ENCODE assay signal across 18 cellular contexts in genomic region chr2:240614391-240614790, GRCh38. TPM values are rescaled to one million over a fixed set of nuclear protein-coding genes. Genes with fewer than 3 reads are reported as not detected.
"Had no signal": no experiment of that assay in that cellular context is flagged by ENCODE, and none has a peak within 500 bp of the region (broad histone marks: within the 10 kb centered on the region; RNA-seq: fewer than 3 reads in every experiment).

No MANE protein-coding gene starts in this region.

- H3K4me1 ChIP-seq: ascending aorta, neural progenitor cell, uterus had no signal

- ATAC-seq: activated CD8-positive, alpha-beta T cell treated with anti-CD3 and anti-CD28 coated beads for 36 hours; left lung had no signal

- H3K36me3 ChIP-seq: ascending aorta, left lung, neural progenitor cell, uterus had no signal

- H3K9me3 ChIP-seq: ascending aorta, tibial nerve, uterus had no signal

- H3K4me3 ChIP-seq: ascending aorta, left lung, neural progenitor cell, tibial nerve, uterus had no signal

- H3K27me3 ChIP-seq: ascending aorta, left lung, neural progenitor cell, tibial nerve, uterus had no signal

- H3K4me2 ChIP-seq: neural progenitor cell had no signal

- FAIRE-seq: frontal cortex, keratinocyte had no signal

- H2AFZ ChIP-seq: neural progenitor cell had no signal

- DNase-seq: activated CD4-positive, alpha-beta T cell treated with anti-CD3 and anti-CD28 coated beads for 48 hours; activated CD8-positive, alpha-beta T cell treated with anti-CD3 and anti-CD28 coated beads for 36 hours; activated naive CD4-positive, alpha-beta T cell; cortex of kidney; effector CD4-positive, alpha-beta T cell; stimulated activated CD4-positive, alpha-beta T cell treated with anti-CD3 and anti-CD28 coated beads, Interleukin-2, amount 100 ng/mL, for 24 hours; stimulated activated naive CD4-positive, alpha-beta T cell treated with Interleukin-2 at 50 U/mL for 16 hours; substantia nigra; SW 1271; T-helper 2 cell; uterus had no signal

- H3K27ac ChIP-seq: ascending aorta, left lung, neural progenitor cell, tibial nerve, uterus had no signal

- H3K9ac ChIP-seq: neural progenitor cell had no signal

RNA-seq across cellular contexts. Expression of gene GPR35, which starts 10.9 kb away (rescaled TPM):
- total RNA-seq: ascending aorta, SK-MEL-5 had no signal
